1 cellular context compared by ENCODE assay signal in genomic region chr3:134630506-134630905, GRCh38.
TF ChIP-seq lines count a peak whose summit lies in the region.

No MANE protein-coding gene starts in this region.

TF ChIP-seq in GM23338, 12 proteins besides CTCF, POLR2A, EP300 and RAD21 (continued from another document):
- TF ChIP-seq ZNF462 (CRISPR knock-in tag; IDR thresholded peaks at IDR 0.05) (no peak), CREB1 (CRISPR knock-in tag; IDR thresholded peaks at IDR 0.05; ENCODE audit: low read depth) (no peak), EZH2phosphoT487 (IDR thresholded peaks at IDR 0.05; ENCODE audit: unreplicated experiment) (no peak), POLR2AphosphoS5 (IDR thresholded peaks at IDR 0.05; ENCODE audit: low read depth) (no peak), ZNF331 (CRISPR knock-in tag; IDR thresholded peaks at IDR 0.05; ENCODE audit: low read depth) (no peak), EZH2 (IDR thresholded peaks at IDR 0.05; ENCODE audit: low read depth, unreplicated experiment) (no peak), ZNF114 (CRISPR knock-in tag; IDR thresholded peaks at IDR 0.05) (no peak)
- TF ChIP-seq, protein P1, sequence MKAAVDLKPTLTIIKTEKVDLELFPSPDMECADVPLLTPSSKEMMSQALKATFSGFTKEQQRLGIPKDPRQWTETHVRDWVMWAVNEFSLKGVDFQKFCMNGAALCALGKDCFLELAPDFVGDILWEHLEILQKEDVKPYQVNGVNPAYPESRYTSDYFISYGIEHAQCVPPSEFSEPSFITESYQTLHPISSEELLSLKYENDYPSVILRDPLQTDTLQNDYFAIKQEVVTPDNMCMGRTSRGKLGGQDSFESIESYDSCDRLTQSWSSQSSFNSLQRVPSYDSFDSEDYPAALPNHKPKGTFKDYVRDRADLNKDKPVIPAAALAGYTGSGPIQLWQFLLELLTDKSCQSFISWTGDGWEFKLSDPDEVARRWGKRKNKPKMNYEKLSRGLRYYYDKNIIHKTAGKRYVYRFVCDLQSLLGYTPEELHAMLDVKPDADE (IDR thresholded peaks at IDR 0.05), result no peak
